In the genomic region with DNA sequence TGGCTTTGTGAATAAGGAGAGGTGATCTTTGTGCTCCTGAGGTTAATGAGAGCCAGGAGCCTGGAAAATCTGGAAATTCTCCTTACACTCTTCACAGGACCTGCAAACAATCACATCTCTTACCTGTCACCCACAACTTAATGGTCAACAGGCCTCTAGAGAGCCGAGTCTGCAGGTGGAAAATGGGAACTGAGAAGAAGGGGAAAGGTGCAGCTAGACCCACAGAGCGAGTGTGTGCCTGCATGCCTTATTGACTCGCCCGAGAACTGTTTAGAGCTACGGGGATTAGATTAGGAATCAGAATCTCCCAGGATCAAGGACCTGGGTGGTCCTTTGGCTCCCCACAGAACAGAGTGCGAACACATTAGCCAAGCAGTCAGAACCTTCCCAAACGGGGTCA, we compare ENCODE assay signal across 20 cellular contexts.
"Had no signal": no experiment of that assay in that cellular context is flagged by ENCODE, and none has a peak within 500 bp of the region (broad histone marks: within the 10 kb centered on the region; RNA-seq: fewer than 3 reads in every experiment).

No MANE protein-coding gene starts in this region.

- H3K36me3 ChIP-seq: breast epithelium, gastrocnemius medialis, left lung, right atrium auricular region, stomach had no signal

- H3K9me3 ChIP-seq: breast epithelium, gastrocnemius medialis, left lung, right atrium auricular region, stomach had no signal

- H3K27me3 ChIP-seq: breast epithelium, gastrocnemius medialis, left lung, right atrium auricular region, stomach had no signal

- H3K9me3 Mint-ChIP-seq: activated naive CD4-positive, alpha-beta T cell treated with anti-CD3 and anti-CD28 coated beads, Interleukin-2, amount 50 U/mL, for 24 hours had no signal

- ATAC-seq: esophagus mucosa, left lung had no signal

- H3K4me1 ChIP-seq: breast epithelium, gastrocnemius medialis, left lung, stomach had no signal

- H3K27ac ChIP-seq: breast epithelium, left lung, right atrium auricular region, stomach had no signal

- H3K4me3 ChIP-seq: breast epithelium, gastrocnemius medialis, left lung, right atrium auricular region, stomach had no signal

- H3K27ac Mint-ChIP-seq: mesothelial cell of epicardium, progenitor cell of endocrine pancreas had no signal

- DNase-seq: activated CD4-positive, alpha-beta T cell treated with anti-CD3 and anti-CD28 coated beads, Interleukin-2, amount 50 U/mL, for 48 hours; activated gamma-delta T cell; cerebellar nuclear complex; cortex of kidney; gastrocnemius medialis; head of caudate nucleus; left lung; stimulated activated CD4-positive, alpha-beta T cell treated with anti-CD3 and anti-CD28 coated beads, Interleukin-12 subunit alpha, Interleukin-12 subunit beta, amount 100 ng/mL, for 4 hours; stimulated activated CD4-positive, alpha-beta T cell treated with anti-CD3 and anti-CD28 coated beads, Interleukin-1b, Interleukin-23, amount 100 ng/mL, for 48 hours; stomach; trophoblast cell had no signal

- H3K4me3 Mint-ChIP-seq: mesothelial cell of epicardium, neural crest cell had no signal

- FAIRE-seq: astrocyte, keratinocyte had no signal

- H3K27me3 Mint-ChIP-seq: activated naive CD4-positive, alpha-beta T cell treated with anti-CD3 and anti-CD28 coated beads, Interleukin-2, amount 50 U/mL, for 24 hours had no signal

- H3K36me3 Mint-ChIP-seq: activated naive CD4-positive, alpha-beta T cell treated with anti-CD3 and anti-CD28 coated beads, Interleukin-2, amount 50 U/mL, for 24 hours; mesothelial cell of epicardium had no signal
